ENCODE assay signal across 8 cellular contexts in the genomic region with DNA sequence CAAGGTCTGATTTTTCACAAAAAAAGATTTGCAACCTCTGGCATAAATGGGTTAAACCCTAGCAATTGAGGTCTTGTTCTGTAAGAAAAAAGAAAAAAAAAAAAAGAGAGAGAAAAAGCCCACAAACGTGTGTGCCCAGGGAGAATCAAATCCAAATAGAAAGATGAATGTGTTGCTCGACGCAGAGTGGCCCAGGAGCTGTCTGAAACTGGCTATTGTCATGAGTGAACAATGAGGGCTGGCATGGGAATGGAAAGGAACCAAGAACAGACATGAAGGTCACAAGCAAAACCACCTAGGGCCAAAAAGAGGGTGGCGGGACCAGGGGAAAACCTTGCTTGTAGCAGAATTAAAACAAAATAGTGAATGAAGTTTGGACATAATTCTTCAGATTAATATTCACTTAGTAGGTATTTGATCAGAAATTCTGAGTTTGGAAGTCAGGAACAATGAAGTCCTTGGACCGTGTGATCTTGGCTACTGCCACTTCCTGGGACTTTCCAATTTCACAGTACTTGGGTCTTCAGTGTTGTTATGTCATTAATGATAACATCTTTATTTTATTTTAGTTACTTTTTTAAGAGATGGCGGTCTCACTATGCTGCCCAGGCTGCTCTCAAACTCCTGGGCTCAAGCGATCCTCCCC. TPM values are rescaled to one million over a fixed set of nuclear protein-coding genes. Genes with fewer than 3 reads are reported as not detected.
DNase-seq lines count a peak whose midpoint lies in the region; ATAC-seq, FAIRE-seq and TF ChIP-seq lines count a peak whose summit lies in the region.

No MANE protein-coding gene starts in this region.

- ATAC-seq in K562: no peak
- no peak for ATAC-seq in GM18498 (IDR thresholded peaks at IDR 0.05; ENCODE audit: unreplicated experiment)

- H3K79me2 ChIP-seq in K562 (ENCODE audit: control insufficient read depth, insufficient read depth, low read length) (peaks cover 96% of the 10 kb centered on the region), mesendoderm (ENCODE audit: control insufficient read depth, insufficient read depth, low read length) (peaks cover 78% of the 10 kb centered on the region)

- no peak for TF ChIP-seq EP300 in K562 (IDR thresholded peaks at IDR 0.05; ENCODE audit: low read length)

- peak overlapping the region; percentile 73 for H3K56ac ChIP-seq in mesendoderm (ENCODE audit: low read length)

- no peak for TF ChIP-seq CTCF in AG09309 (IDR thresholded peaks at IDR 0.05; ENCODE audit: control insufficient read depth, insufficient read depth, low read depth, low read length, missing control alignments)
- TF ChIP-seq CTCF in K562 (IDR thresholded peaks at IDR 0.05 in 2 of 3, conservative IDR thresholded peaks at IDR 0.05 in 1 of 3; ENCODE audit: insufficient read depth in 2 of 3, low read depth in 1 of 3, low read length in 3 of 3): no peak

- peak; percentile 57 for TF ChIP-seq POLR2A in K562 (conservative IDR thresholded peaks at IDR 0.05)

- H3K4me2 ChIP-seq in K562 (ENCODE audit: insufficient read depth, low read length) (peak overlapping the region; percentile 98), mesendoderm (ENCODE audit: low read length) (peak overlapping the region; percentile 60)

- H3K4me3 ChIP-seq in AG09309 (ENCODE audit: control insufficient read depth, low read depth, low read length) (peak overlapping the region; percentile 8), K562 (peak overlapping the region; percentile 82), mesendoderm (ENCODE audit: low read length) (no peak overlapping the region)

- peaks cover 20% of the 10 kb centered on the region for H3K79me1 ChIP-seq in mesendoderm (ENCODE audit: low read length)

- no TSS peak for BruUV-seq in K562 (replicated peaks; lab: Mats Ljungman, UMichigan)

- H3K36me3 ChIP-seq in K562 (ENCODE audit: control insufficient read depth, insufficient read depth, low read length): peaks cover 74% of the 10 kb centered on the region
- peaks cover 30% of the 10 kb centered on the region for H3K36me3 ChIP-seq in mesendoderm (ENCODE audit: control insufficient read depth, insufficient read depth, low read length)

- H3K27me3 ChIP-seq in K562 (ENCODE audit: control insufficient read depth in 2 of 2, insufficient read depth in 2 of 2, low read length in 2 of 2): no peaks in the 10 kb centered on the region
- H3K27me3 ChIP-seq in mesendoderm (ENCODE audit: insufficient read depth, low read length, poor library complexity): no peaks in the 10 kb centered on the region

- no peak for TF ChIP-seq RAD21 in K562 (CRISPR knock-in tag; conservative IDR thresholded peaks at IDR 0.05 in 1 of 2, IDR thresholded peaks at IDR 0.05 in 1 of 2)

- no peaks in the 10 kb centered on the region for H3K9me3 ChIP-seq in K562 (replicated peaks; ENCODE audit: control insufficient read depth, insufficient read depth, low read depth, low read length)

- peak overlapping the region; percentile 82 to 99 for H3K9ac ChIP-seq in K562 (ENCODE audit: insufficient read depth in 1 of 2, low read depth in 2 of 2, low read length in 2 of 2)
- peak overlapping the region; percentile 100 for H3K9ac ChIP-seq in mesendoderm (ENCODE audit: low read length)

- no peak overlapping the region for H2BK5ac ChIP-seq in mesendoderm (ENCODE audit: low read length)

- H2BK15ac ChIP-seq in mesendoderm (replicated peaks; ENCODE audit: low read depth): no peak overlapping the region

- FAIRE-seq in K562 (lab: Jason Lieb, UNC): no peak

- H2AK5ac ChIP-seq in mesendoderm (ENCODE audit: low read length): no peak overlapping the region

- H4K8ac ChIP-seq in mesendoderm (ENCODE audit: low read depth, low read length): no peak overlapping the region

- no peak overlapping the region for H2AFZ ChIP-seq in K562 (ENCODE audit: low read depth, low read length)

- no peak overlapping the region for H3K4ac ChIP-seq in mesendoderm (ENCODE audit: low read depth, low read length)

- H4K5ac ChIP-seq in mesendoderm (ENCODE audit: low read length): no peak overlapping the region

- H2BK120ac ChIP-seq in mesendoderm (ENCODE audit: low read depth, low read length): no peak overlapping the region

- H3K4me1 ChIP-seq in K562 (replicated peaks in 1 of 2; ENCODE audit: control insufficient read depth in 2 of 2, insufficient read depth in 2 of 2, low read length in 2 of 2) (peaks cover 30 to 40% of the 10 kb centered on the region in 2 experiments), mesendoderm (ENCODE audit: control insufficient read depth, low read depth, low read length) (peaks cover 21% of the 10 kb centered on the region)

- H3K9me1 ChIP-seq in K562 (ENCODE audit: control insufficient read depth, insufficient read depth, low read length): peaks cover 9% of the 10 kb centered on the region

- peaks cover 61% of the 10 kb centered on the region for H4K20me1 ChIP-seq in K562 (replicated peaks; ENCODE audit: control insufficient read depth, insufficient read depth, low read length)

- intact Hi-C loops in K562 (cut with micrococcal nuclease): no loop called here

- CTCF ChIA-PET in K562 (lab: Yijun Ruan, JAX; ENCODE audit: low intra/inter-chr PET ratio): no interaction called here

- POLR2A ChIA-PET in K562 (lab: Yijun Ruan, JAX): interaction anchor here (0.7 to 9.5 kb wide), 3 partner anchors 11 to 292 kb away, joined by 3 to 219 read pairs (median 4); no protein-coding TSS in a partner anchor

- WGBS in K562 (ENCODE audit: insufficient coverage, low coverage, missing lambda C conversion rate): 7% methylated on average over 7 of the region's 7 CpGs
- no CpG with 5 or more reads among the region's 7 CpGs for WGBS in mesendoderm (ENCODE audit: extremely low coverage, insufficient coverage, low lambda C conversion rate)

- H3K23ac ChIP-seq in mesendoderm (ENCODE audit: low read length): no peak overlapping the region

- DNase-seq in AG09309 (ENCODE audit: low read depth) (no peak), HT1080 (ENCODE audit: low read depth) (peak; percentile 54), K562 (ENCODE audit: extremely low read depth in 1 of 4, low spot score in 3 of 4) (no peak), mesendoderm (no peak), COR-L47 (lab: John Stamatoyannopoulos, UW) (no peak), NCI-H146 (lab: John Stamatoyannopoulos, UW) (no peak), SKM-1 (lab: John Stamatoyannopoulos, UW; ENCODE audit: unreplicated experiment) (no peak)

- in situ Hi-C loops in K562 (cut with MboI): no loop called here

- H3K27ac ChIP-seq in K562 (ENCODE audit: extremely low read depth, low read depth, low read length) (peak overlapping the region; percentile 99), mesendoderm (ENCODE audit: low read depth, low read length) (peak overlapping the region; percentile 22)

- H3K18ac ChIP-seq in mesendoderm (ENCODE audit: low read length): no peak overlapping the region

TF ChIP-seq in K562, 482 proteins besides CTCF, POLR2A, EP300 and RAD21 (continues in another document):
- TF ChIP-seq LARP7 (IDR thresholded peaks at IDR 0.05): no peak
- no peak for TF ChIP-seq CREBBP (IDR thresholded peaks at IDR 0.05; ENCODE audit: low read depth, low read length)

RNA-seq across cellular contexts. Expression of gene ENO1, which starts 3.1 kb away (rescaled TPM):
- total RNA-seq in HT1080 (2014; rRNA removed; shearing (Covaris generic)): 3,632 and 3,729 TPM in 2 replicates
- 2,345 and 2,620 TPM in 2 replicates for polyA plus RNA-seq in HT1080 (2015; cell fraction: cytosol; rRNA removed)
- polyA plus RNA-seq in HT1080 (2015; cell fraction: nucleus; rRNA removed): 3,922 and 4,106 TPM in 2 replicates
- 790 and 1,193 TPM in 2 replicates for total RNA-seq in K562 (2011; cell fraction: chromatin; rRNA removed; ENCODE audit: low replicate concordance)
- total RNA-seq in K562 (2011; cell fraction: nucleolus; rRNA removed): 1,022 and 1,050 TPM in 2 replicates
- total RNA-seq in K562 (2011; cell fraction: nucleoplasm; rRNA removed): 987 and 1,019 TPM in 2 replicates
- 2,617 and 2,757 TPM in 2 replicates for total RNA-seq in K562 (2014; rRNA removed)
- 2,118 and 2,410 TPM in 2 replicates for total RNA-seq in K562 (2014; rRNA removed; fragmentation: Illumina TruSeq; extraction: Trizol)
- total RNA-seq in K562 (2015; rRNA removed; fragmentation: Illumina TruSeq; extraction: Trizol): 2,997 and 3,044 TPM in 2 replicates
- 2,642 and 2,717 TPM in 2 replicates for total RNA-seq in K562 (2021)
- polyA plus RNA-seq in K562 (2011; rRNA removed): 3,253 and 3,807 TPM in 2 replicates
- polyA plus RNA-seq in K562 (2011; cell fraction: cytosol; rRNA removed): 3,902 and 3,930 TPM in 2 replicates
- 1,435 and 2,014 TPM in 2 replicates for polyA plus RNA-seq in K562 (2011; cell fraction: nucleus; rRNA removed)
- 2,677 and 3,119 TPM in 2 replicates for polyA plus RNA-seq in K562 (2012)
- polyA plus RNA-seq in K562 (2014; fragmentation: Illumina TruSeq; extraction: Trizol): 2,868 and 3,193 TPM in 2 replicates
- 1,000 to 10,000 TPM; 6,249 to 7,472 TPM for polyA plus RNA-seq in K562 (2014; fragmentation: Nextera tagmentation; extraction: Ambion mirVana)
- 2,249 and 2,310 TPM in 2 replicates for polyA plus RNA-seq in K562 (2014; rRNA removed)
- 3,327 and 3,913 TPM in 2 replicates for polyA minus RNA-seq in K562 (2011; rRNA and poly(A)+ RNA removed)
- 2,697 and 3,181 TPM in 2 replicates for polyA minus RNA-seq in K562 (2011; cell fraction: cytosol; rRNA and poly(A)+ RNA removed)
- polyA minus RNA-seq in K562 (2011; cell fraction: nucleus; rRNA and poly(A)+ RNA removed): 390 and 803 TPM in 2 replicates
- polyA plus RNA-seq in mesendoderm (2013, experiment 1 of 2): 1,324 TPM
- polyA plus RNA-seq in mesendoderm (2013, experiment 2 of 2): 1,329 TPM

RNA-seq across cellular contexts. Expression of gene RERE, which starts 57.9 kb away (rescaled TPM):
- 9.6 and 12.4 TPM in 2 replicates for total RNA-seq in HT1080 (2014; rRNA removed; shearing (Covaris generic))
- polyA plus RNA-seq in HT1080 (2015; cell fraction: cytosol; rRNA removed): 17.6 and 25.0 TPM in 2 replicates
- polyA plus RNA-seq in HT1080 (2015; cell fraction: nucleus; rRNA removed): 29.7 and 30.7 TPM in 2 replicates
- total RNA-seq in K562 (2011; cell fraction: chromatin; rRNA removed; ENCODE audit: low replicate concordance): 171 and 273 TPM in 2 replicates
- 61.4 and 68.2 TPM in 2 replicates for total RNA-seq in K562 (2011; cell fraction: nucleolus; rRNA removed)
- total RNA-seq in K562 (2011; cell fraction: nucleoplasm; rRNA removed): 135 and 159 TPM in 2 replicates
- total RNA-seq in K562 (2014; rRNA removed): 14.2 and 14.4 TPM in 2 replicates
- total RNA-seq in K562 (2014; rRNA removed; fragmentation: Illumina TruSeq; extraction: Trizol): 13.4 and 14.6 TPM in 2 replicates
- total RNA-seq in K562 (2015; rRNA removed; fragmentation: Illumina TruSeq; extraction: Trizol): 12.9 and 14.2 TPM in 2 replicates
- total RNA-seq in K562 (2021): 40.2 and 51.5 TPM in 2 replicates
- 5.3 and 8.3 TPM in 2 replicates for polyA plus RNA-seq in K562 (2011; rRNA removed)
- 5.1 and 11.3 TPM in 2 replicates for polyA plus RNA-seq in K562 (2011; cell fraction: cytosol; rRNA removed)
- 35.9 and 36.4 TPM in 2 replicates for polyA plus RNA-seq in K562 (2011; cell fraction: nucleus; rRNA removed)
- 22.1 and 24.3 TPM in 2 replicates for polyA plus RNA-seq in K562 (2012)
- polyA plus RNA-seq in K562 (2014; fragmentation: Illumina TruSeq; extraction: Trizol): 21.1 and 25.2 TPM in 2 replicates
- 1 to 10 TPM; 3.0 to 5.4 TPM for polyA plus RNA-seq in K562 (2014; fragmentation: Nextera tagmentation; extraction: Ambion mirVana)
- 8.0 and 22.3 TPM in 2 replicates for polyA plus RNA-seq in K562 (2014; rRNA removed)
- 55.5 and 81.8 TPM in 2 replicates for polyA minus RNA-seq in K562 (2011; rRNA and poly(A)+ RNA removed)
- 45.2 and 50.4 TPM in 2 replicates for polyA minus RNA-seq in K562 (2011; cell fraction: cytosol; rRNA and poly(A)+ RNA removed)
- 32.6 and 64.3 TPM in 2 replicates for polyA minus RNA-seq in K562 (2011; cell fraction: nucleus; rRNA and poly(A)+ RNA removed)
- polyA plus RNA-seq in mesendoderm (2013, experiment 1 of 2): 55.4 TPM
- 60.2 TPM for polyA plus RNA-seq in mesendoderm (2013, experiment 2 of 2)
